ENCODE assay signal across 7 cellular contexts in the genomic region with DNA sequence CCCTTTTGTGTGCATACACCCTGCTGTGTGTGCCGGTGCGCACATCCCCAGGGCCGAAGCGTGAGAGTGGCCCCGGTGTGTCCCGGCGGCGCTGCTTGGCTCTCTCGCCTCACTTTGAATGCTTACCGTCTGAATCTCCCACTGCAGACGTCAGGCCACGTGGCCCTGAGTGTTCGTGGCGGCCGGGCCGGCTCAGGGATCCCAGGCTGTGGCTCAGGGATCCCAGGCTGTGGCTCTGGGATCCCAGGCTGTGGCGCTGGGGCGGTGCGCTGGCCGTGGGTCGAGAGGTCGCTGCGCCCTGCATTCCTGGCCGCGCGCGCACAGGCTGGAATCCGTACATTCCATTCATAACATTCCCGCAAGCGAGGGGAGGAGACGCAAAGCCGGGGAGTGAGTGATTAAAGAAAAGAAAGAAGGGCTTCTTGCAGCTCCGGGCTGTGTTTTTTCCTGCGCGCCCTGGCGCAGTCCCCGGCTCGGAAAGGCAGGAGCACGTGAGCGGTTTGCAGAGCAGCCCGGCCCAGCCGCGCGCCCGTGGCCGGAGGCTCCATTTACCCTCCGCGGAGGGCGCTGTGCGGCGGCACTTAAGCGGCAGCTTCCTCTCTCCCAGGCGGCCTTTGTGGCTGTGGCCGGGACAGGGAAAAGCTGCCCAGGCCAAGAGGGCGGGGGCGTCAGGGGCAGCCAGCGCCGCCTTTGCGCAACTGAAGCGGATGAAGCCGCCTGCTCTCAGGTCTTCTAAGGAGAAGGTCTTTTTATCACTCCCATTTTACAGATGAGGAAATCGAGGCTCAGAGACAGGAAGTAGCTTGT.
DNase-seq lines count a peak whose midpoint lies in the region; ATAC-seq and TF ChIP-seq lines count a peak whose summit lies in the region.

No MANE protein-coding gene starts in this region.

- peak in 2 of 4 donors; percentile 21 to 59 for TF ChIP-seq EP300 in sigmoid colon (IDR thresholded peaks at IDR 0.05)

- H2AK5ac ChIP-seq in IMR-90 (ENCODE audit: low read depth, low read length): peak overlapping the region; percentile 99

- peak overlapping the region; percentile 91 for H2BK120ac ChIP-seq in IMR-90 (ENCODE audit: low read depth, low read length)

- peak overlapping the region; percentile 95 for H2AFZ ChIP-seq in IMR-90 (replicated peaks; ENCODE audit: low read length, poor library complexity)

- peaks cover 12% of the 10 kb centered on the region for H3K9me1 ChIP-seq in IMR-90 (ENCODE audit: insufficient read depth, low read length)

- peak overlapping the region; percentile 92 for H3K14ac ChIP-seq in IMR-90 (replicated peaks; ENCODE audit: low read depth, low read length)

- TF ChIP-seq CTCF in IMR-90 (conservative IDR thresholded peaks at IDR 0.05; ENCODE audit: low read depth, low read length): peak; percentile 27; the same call in 1 of the 2 replicates
- no peak for TF ChIP-seq CTCF in breast epithelium (IDR thresholded peaks at IDR 0.05)
- TF ChIP-seq CTCF in sigmoid colon (IDR thresholded peaks at IDR 0.05): peak in 1 of 4 experiments; percentile 24

- no peaks in the 10 kb centered on the region for H3K79me1 ChIP-seq in IMR-90 (ENCODE audit: low read depth in 1 of 2, low read length in 2 of 2)

- peak overlapping the region; percentile 94 for H4K91ac ChIP-seq in IMR-90 (ENCODE audit: insufficient read depth, low read depth, low read length)

- peak overlapping the region; percentile 91 for H2AK9ac ChIP-seq in IMR-90 (replicated peaks; ENCODE audit: low read depth, low read length, poor library complexity)

- H3K9me3 ChIP-seq in IMR-90 (ENCODE audit: control insufficient read depth, insufficient read depth, low read length): no peaks in the 10 kb centered on the region
- no peaks in the 10 kb centered on the region for H3K9me3 ChIP-seq in breast epithelium
- H3K9me3 ChIP-seq in iPS-18c (ENCODE audit: control insufficient read depth, insufficient read depth, low read length): no peaks in the 10 kb centered on the region
- no peaks in the 10 kb centered on the region for H3K9me3 ChIP-seq in sigmoid colon

- peak overlapping the region; percentile 97 for H3K4ac ChIP-seq in IMR-90 (ENCODE audit: low read depth, low read length)

- POLR2A ChIA-PET in IMR-90 (lab: Charles Lee; ENCODE audit: unreplicated experiment): interaction anchor here (1.3 kb wide), 1 partner anchor 20 kb away, joined by 6 read pairs; no protein-coding TSS in a partner anchor

- peak overlapping the region; percentile 87 for H2BK20ac ChIP-seq in IMR-90 (ENCODE audit: low read depth, low read length)

- H3K18ac ChIP-seq in IMR-90 (ENCODE audit: low read depth, low read length): peak overlapping the region; percentile 56

- peak overlapping the region; percentile 71 for H3K9ac ChIP-seq in IMR-90 (ENCODE audit: low read depth, low read length)

- H3K36me3 ChIP-seq in IMR-90 (ENCODE audit: control insufficient read depth, insufficient read depth, low read length) (no peaks in the 10 kb centered on the region), breast epithelium (no peaks in the 10 kb centered on the region), sigmoid colon (no peaks in the 10 kb centered on the region)

- peak; percentile 91 for DNase-seq in IMR-90
- DNase-seq in breast epithelium (ENCODE audit: low spot score in 2 of 2): peak in 1 of 2 donors; percentile 74
- DNase-seq in sigmoid colon: peak; percentile 92

- peak overlapping the region; percentile 82 for H2BK5ac ChIP-seq in IMR-90 (ENCODE audit: low read depth, low read length, poor library complexity, severe bottlenecking)

- H3K4me2 ChIP-seq in IMR-90 (ENCODE audit: low read depth, low read length): peak overlapping the region; percentile 63

- ATAC-seq in IMR-90 (ENCODE audit: low read depth) (peak; percentile 88), GM18505 (IDR thresholded peaks at IDR 0.05; ENCODE audit: unreplicated experiment) (no peak), HG02885 (IDR thresholded peaks at IDR 0.05; ENCODE audit: poor library complexity, unreplicated experiment) (no peak), GM21786 (IDR thresholded peaks at IDR 0.05; ENCODE audit: unreplicated experiment) (no peak)

- no peaks in the 10 kb centered on the region for H3K27me3 ChIP-seq in IMR-90 (ENCODE audit: control insufficient read depth, insufficient read depth, low read length)
- no peaks in the 10 kb centered on the region for H3K27me3 ChIP-seq in breast epithelium
- no peaks in the 10 kb centered on the region for H3K27me3 ChIP-seq in sigmoid colon

- peak overlapping the region; percentile 98; the same call in 2 of the 3 replicates for H2BK15ac ChIP-seq in IMR-90 (ENCODE audit: low read depth, low read length)

- no peak; the same call in 1 of the 2 replicates for TF ChIP-seq RAD21 in IMR-90 (IDR thresholded peaks at IDR 0.05; ENCODE audit: low read length)

- intact Hi-C loops in IMR-90 (cut with micrococcal nuclease): loop anchor here (1.0 kb wide), 1 partner anchor 89 kb away; no protein-coding TSS in a partner anchor
- intact Hi-C loops in breast epithelium (cut with DNase I; ENCODE audit: low total_unique reads): no loop called here
- intact Hi-C loops in sigmoid colon (cut with DNase I): loop anchor here (1.0 kb wide), 1 partner anchor 89 kb away; no protein-coding TSS in a partner anchor

- H3K4me3 ChIP-seq in IMR-90 (ENCODE audit: insufficient read depth, low read depth, low read length): peak overlapping the region; percentile 10
- peak overlapping the region; percentile 11 to 62 (median 43) for H3K4me3 ChIP-seq in breast epithelium
- peak overlapping the region; percentile 48 for H3K4me3 ChIP-seq in iPS-18c (ENCODE audit: insufficient read depth, low read depth, low read length)
- H3K4me3 ChIP-seq in sigmoid colon: peak overlapping the region; percentile 1 to 46 (median 37)

- peak overlapping the region; percentile 66; the same call in 1 of the 2 replicates for H3K23ac ChIP-seq in IMR-90 (ENCODE audit: low read depth, low read length)

- no TSS peak for BruUV-seq in IMR-90 (replicated peaks; lab: Mats Ljungman, UMichigan)

- TF ChIP-seq POLR2A in IMR-90 (IDR thresholded peaks at IDR 0.05; ENCODE audit: low read depth, low read length) (no peak), breast epithelium (IDR thresholded peaks at IDR 0.05) (no peak), sigmoid colon (IDR thresholded peaks at IDR 0.05) (peak; percentile 10 to 49), GM18505 (IDR thresholded peaks at IDR 0.05; ENCODE audit: borderline replicate concordance, extremely low read depth, insufficient read depth, insufficient read length) (no peak)

- peak overlapping the region; percentile 79 for H3K56ac ChIP-seq in IMR-90 (ENCODE audit: extremely low read depth, insufficient read depth, low read length)

- peaks cover 16% of the 10 kb centered on the region for H3K4me1 ChIP-seq in IMR-90 (ENCODE audit: control insufficient read depth, insufficient read depth, low read length)
- H3K4me1 ChIP-seq in breast epithelium: peaks cover 3 to 19% of the 10 kb centered on the region in 2 donors
- H3K4me1 ChIP-seq in sigmoid colon: peaks cover 0 to 52% (median 43%) of the 10 kb centered on the region in 4 donors

- H3K27ac ChIP-seq in IMR-90 (ENCODE audit: insufficient read depth, low read length) (peak overlapping the region; percentile 89), breast epithelium (peak overlapping the region; percentile 77 to 82), sigmoid colon (peak overlapping the region; percentile 85 to 92 (median 89))

- dilution Hi-C loops in IMR-90 (cut with HindIII; ENCODE audit: low sequenced_read_pairs, unreplicated experiment): no loop called here

- CTCF ChIA-PET in IMR-90 (lab: Yijun Ruan, JAX): interaction anchor here (0.6 kb wide), 1 partner anchor 22 kb away, joined by 3 read pairs; no protein-coding TSS in a partner anchor

- WGBS in IMR-90 (ENCODE audit: extremely low coverage in 2 of 2, insufficient read length in 1 of 2), 2 experiments: 9% methylated on average over 22 of the region's 62 CpGs; no CpG with 5 or more reads in 1 of the 2 experiments
- WGBS in sigmoid colon, 2 donors: 5% methylated on average over 62 of the region's 62 CpGs

- in situ Hi-C loops in IMR-90 (cut with MboI; ENCODE audit: low sequenced_read_pairs): no loop called here

- no peaks in the 10 kb centered on the region for H4K20me1 ChIP-seq in IMR-90 (ENCODE audit: insufficient read depth, low read length)

- H4K5ac ChIP-seq in IMR-90 (ENCODE audit: low read depth, low read length): peak overlapping the region; percentile 86

- H4K8ac ChIP-seq in IMR-90 (ENCODE audit: low read depth in 2 of 2, low read length in 2 of 2): peak overlapping the region; percentile 90 to 91

TF ChIP-seq in IMR-90, 13 proteins besides CTCF, POLR2A, EP300 and RAD21:
- peak; percentile 95 for TF ChIP-seq BHLHE40 (IDR thresholded peaks at IDR 0.05; ENCODE audit: low read depth, low read length)
- TF ChIP-seq, protein P1, sequence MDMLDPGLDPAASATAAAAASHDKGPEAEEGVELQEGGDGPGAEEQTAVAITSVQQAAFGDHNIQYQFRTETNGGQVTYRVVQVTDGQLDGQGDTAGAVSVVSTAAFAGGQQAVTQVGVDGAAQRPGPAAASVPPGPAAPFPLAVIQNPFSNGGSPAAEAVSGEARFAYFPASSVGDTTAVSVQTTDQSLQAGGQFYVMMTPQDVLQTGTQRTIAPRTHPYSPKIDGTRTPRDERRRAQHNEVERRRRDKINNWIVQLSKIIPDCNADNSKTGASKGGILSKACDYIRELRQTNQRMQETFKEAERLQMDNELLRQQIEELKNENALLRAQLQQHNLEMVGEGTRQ (IDR thresholded peaks at IDR 0.05; ENCODE audit: low read depth, low read length): peak; percentile 86
- TF ChIP-seq SMC3 (IDR thresholded peaks at IDR 0.05; ENCODE audit: low read depth, low read length): no peak
- TF ChIP-seq MXI1 (IDR thresholded peaks at IDR 0.05; ENCODE audit: borderline replicate concordance, low read depth, low read length): no peak; the same call in 1 of the 2 replicates
- peak; percentile 67; the same call in 1 of the 2 replicates for TF ChIP-seq CEBPB (IDR thresholded peaks at IDR 0.05; ENCODE audit: low read depth, low read length)
- no peak for TF ChIP-seq RFX5 (IDR thresholded peaks at IDR 0.05; ENCODE audit: low read depth, low read length)
- TF ChIP-seq, protein P2, sequence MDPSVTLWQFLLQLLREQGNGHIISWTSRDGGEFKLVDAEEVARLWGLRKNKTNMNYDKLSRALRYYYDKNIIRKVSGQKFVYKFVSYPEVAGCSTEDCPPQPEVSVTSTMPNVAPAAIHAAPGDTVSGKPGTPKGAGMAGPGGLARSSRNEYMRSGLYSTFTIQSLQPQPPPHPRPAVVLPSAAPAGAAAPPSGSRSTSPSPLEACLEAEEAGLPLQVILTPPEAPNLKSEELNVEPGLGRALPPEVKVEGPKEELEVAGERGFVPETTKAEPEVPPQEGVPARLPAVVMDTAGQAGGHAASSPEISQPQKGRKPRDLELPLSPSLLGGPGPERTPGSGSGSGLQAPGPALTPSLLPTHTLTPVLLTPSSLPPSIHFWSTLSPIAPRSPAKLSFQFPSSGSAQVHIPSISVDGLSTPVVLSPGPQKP (IDR thresholded peaks at IDR 0.05; ENCODE audit: borderline replicate concordance, low read depth, low read length): no peak
- TF ChIP-seq FOS (IDR thresholded peaks at IDR 0.05; ENCODE audit: low read depth, low read length): 0 out of 2 replicates have a peak, but pooled peaks have one; percentile 34
- TF ChIP-seq MAFK (IDR thresholded peaks at IDR 0.05; ENCODE audit: low read depth, low read length): no peak

Comparison
In these comparisons a context has a peak if more than half of its experiments do, and no peak if none do; other contexts are left out.
1. POLR2A ChIP-seq: peak in sigmoid colon (2 of 2); none in IMR-90 (single experiment), breast epithelium (single experiment) and GM18505 (single experiment).
2. Peak in every context shown above with its lines, with median percentiles within 50 percentile points of each other: H3K27ac ChIP-seq and H3K4me3 ChIP-seq.